Comparison of ENCODE assay signal across 15 cellular contexts in genomic region chr18:46337206-46337710, GRCh38.
DNase-seq lines count a peak whose midpoint lies in the region; ATAC-seq and TF ChIP-seq lines count a peak whose summit lies in the region.
"Had no signal": no experiment of that assay in that cellular context is flagged by ENCODE, and none has a peak within 500 bp of the region (broad histone marks: within the 10 kb centered on the region; RNA-seq: fewer than 3 reads in every experiment).

No MANE protein-coding gene starts in this region.

- H3K9me3 ChIP-seq in right atrium auricular region (no peaks in the 10 kb centered on the region), PC-3 (ENCODE audit: low read length) (no peaks in the 10 kb centered on the region), thyroid gland (no peaks in the 10 kb centered on the region), trophoblast cell (ENCODE audit: insufficient read depth, low read depth, low read length) (peaks cover 5% of the 10 kb centered on the region)
- H3K9me3 ChIP-seq: Caco-2, mucosa of descending colon, Peyer's patch, tibial artery had no signal

- no peak overlapping the region for H3K27ac Mint-ChIP-seq in activated T-helper 1 cell treated with anti-CD3 and anti-CD28 coated beads, Interleukin-12 subunit alpha, Interleukin-12 subunit beta, Interleukin-2, Interleukin-4 antibody, amounts not matched to agents 30 ng/mL and 10 ng/mL and 1 ng/mL, durations not matched to agents 14 hours and 24 hours and 36 hours
- H3K27ac Mint-ChIP-seq: activated CD4-positive, alpha-beta T cell treated with anti-CD3 and anti-CD28 coated beads for 36 hours had no signal

- H2BK5ac ChIP-seq in mesendoderm (ENCODE audit: low read length), result no peak overlapping the region
- no peak overlapping the region for H2BK5ac ChIP-seq in trophoblast cell (ENCODE audit: low read depth, low read length, poor library complexity)

- peaks cover 4% of the 10 kb centered on the region; the same call in 1 of the 2 replicates for H4K20me1 ChIP-seq in PC-3 (ENCODE audit: low read length)

- H3K79me2 ChIP-seq in PC-3 (ENCODE audit: low read length) (peaks cover 65% of the 10 kb centered on the region), mesendoderm (ENCODE audit: control insufficient read depth, insufficient read depth, low read length) (peaks cover 2% of the 10 kb centered on the region), trophoblast cell (ENCODE audit: control insufficient read depth, insufficient read depth, low read length, poor library complexity) (no peaks in the 10 kb centered on the region)

- peaks cover 1% of the 10 kb centered on the region for H3K36me3 Mint-ChIP-seq in activated T-helper 1 cell treated with anti-CD3 and anti-CD28 coated beads, Interleukin-12 subunit alpha, Interleukin-12 subunit beta, Interleukin-2, Interleukin-4 antibody, amounts not matched to agents 30 ng/mL and 10 ng/mL and 1 ng/mL, durations not matched to agents 14 hours and 24 hours and 36 hours (ENCODE audit: low read depth)

- H3K14ac ChIP-seq in trophoblast cell (ENCODE audit: low read length), result no peak overlapping the region

- no peak overlapping the region for H2AK5ac ChIP-seq in mesendoderm (ENCODE audit: low read length)
- no peak overlapping the region for H2AK5ac ChIP-seq in trophoblast cell (ENCODE audit: low read length)

- peak overlapping the region; percentile 17 for H3K56ac ChIP-seq in mesendoderm (ENCODE audit: low read length)

- no peak overlapping the region for H4K91ac ChIP-seq in trophoblast cell (ENCODE audit: low read depth, low read length)

- H3K23ac ChIP-seq in mesendoderm (ENCODE audit: low read length) (no peak overlapping the region), trophoblast cell (ENCODE audit: low read length) (no peak overlapping the region)

- H4K12ac ChIP-seq in trophoblast cell (ENCODE audit: low read depth, low read length), result no peak overlapping the region

- H3K18ac ChIP-seq in mesendoderm (ENCODE audit: low read length) (no peak overlapping the region), trophoblast cell (ENCODE audit: low read length) (no peak overlapping the region)

- POLR2A ChIA-PET in PC-3 (lab: Charles Lee; ENCODE audit: unreplicated experiment), result no interaction called here

- H3K27me3 ChIP-seq in right atrium auricular region (no peaks in the 10 kb centered on the region), PC-3 (ENCODE audit: low read length) (no peaks in the 10 kb centered on the region), mesendoderm (ENCODE audit: insufficient read depth, low read length, poor library complexity) (no peaks in the 10 kb centered on the region), thyroid gland (no peaks in the 10 kb centered on the region), trophoblast cell (ENCODE audit: insufficient read depth, low read length) (peaks cover 33% of the 10 kb centered on the region)
- H3K27me3 ChIP-seq: Peyer's patch had no signal

- no peaks in the 10 kb centered on the region for H3F3A ChIP-seq in PC-3 (ENCODE audit: low read length, unreplicated experiment)

- peaks cover 71% of the 10 kb centered on the region for H3K4me1 Mint-ChIP-seq in activated T-helper 1 cell treated with anti-CD3 and anti-CD28 coated beads, Interleukin-12 subunit alpha, Interleukin-12 subunit beta, Interleukin-2, Interleukin-4 antibody, amounts not matched to agents 30 ng/mL and 10 ng/mL and 1 ng/mL, durations not matched to agents 14 hours and 24 hours and 36 hours (ENCODE audit: low read depth)

- no peaks in the 10 kb centered on the region for H3K36me3 ChIP-seq in right atrium auricular region
- no peaks in the 10 kb centered on the region for H3K36me3 ChIP-seq in PC-3 (ENCODE audit: low read depth, low read length)
- no peaks in the 10 kb centered on the region for H3K36me3 ChIP-seq in mesendoderm (ENCODE audit: control insufficient read depth, insufficient read depth, low read length)
- H3K36me3 ChIP-seq in thyroid gland, result no peaks in the 10 kb centered on the region
- H3K36me3 ChIP-seq in trophoblast cell (ENCODE audit: control insufficient read depth in 1 of 2, insufficient read depth in 2 of 2, low read length in 2 of 2), result no peaks in the 10 kb centered on the region
- H3K36me3 ChIP-seq: Peyer's patch, tibial artery had no signal

- CTCF ChIA-PET in PC-3 (lab: Charles Lee), result no interaction called here

- H3K27me3 Mint-ChIP-seq in activated T-helper 1 cell treated with anti-CD3 and anti-CD28 coated beads, Interleukin-12 subunit alpha, Interleukin-12 subunit beta, Interleukin-2, Interleukin-4 antibody, amounts not matched to agents 30 ng/mL and 10 ng/mL and 1 ng/mL, durations not matched to agents 14 hours and 24 hours and 36 hours (ENCODE audit: insufficient read depth), result peaks cover 29% of the 10 kb centered on the region

- H2BK120ac ChIP-seq in mesendoderm (ENCODE audit: low read depth, low read length), result no peak overlapping the region
- no peak overlapping the region for H2BK120ac ChIP-seq in trophoblast cell (ENCODE audit: insufficient read depth, low read length, poor library complexity)

- no peak overlapping the region for H4K5ac ChIP-seq in mesendoderm (ENCODE audit: low read length)

- H3K4me3 ChIP-seq in right atrium auricular region (no peak overlapping the region), PC-3 (ENCODE audit: low read length) (no peak overlapping the region), mesendoderm (ENCODE audit: low read length) (no peak overlapping the region), thyroid gland (replicated peaks in 1 of 3) (no peak overlapping the region), trophoblast cell (ENCODE audit: low read depth, low read length) (no peak overlapping the region)
- H3K4me3 ChIP-seq: mucosa of descending colon, Peyer's patch, tibial artery had no signal

- H4K8ac ChIP-seq in mesendoderm (ENCODE audit: low read depth, low read length) (no peak overlapping the region), trophoblast cell (ENCODE audit: low read depth, low read length) (no peak overlapping the region)

- H2AFZ ChIP-seq in PC-3 (ENCODE audit: low read length) (no peak overlapping the region), trophoblast cell (ENCODE audit: insufficient read depth, low read length, poor library complexity) (no peak overlapping the region)

- H3K79me1 ChIP-seq in mesendoderm (ENCODE audit: low read length), result peaks cover 5% of the 10 kb centered on the region
- H3K79me1 ChIP-seq in trophoblast cell (ENCODE audit: low read length), result no peaks in the 10 kb centered on the region

- H3K4ac ChIP-seq in mesendoderm (ENCODE audit: low read depth, low read length), result no peak overlapping the region
- H3K4ac ChIP-seq in trophoblast cell (ENCODE audit: low read depth, low read length), result no peak overlapping the region

- H3K9me2 ChIP-seq in PC-3 (replicated peaks; ENCODE audit: low read length), result no peaks in the 10 kb centered on the region

- H3K4me1 ChIP-seq in right atrium auricular region, result peaks cover 0 to 41% of the 10 kb centered on the region in 2 donors
- peaks cover 18% of the 10 kb centered on the region; the same call in 1 of the 2 replicates for H3K4me1 ChIP-seq in PC-3 (ENCODE audit: insufficient read depth, low read length)
- peaks cover 5% of the 10 kb centered on the region for H3K4me1 ChIP-seq in mesendoderm (ENCODE audit: control insufficient read depth, low read depth, low read length)
- peaks cover 21 to 26% of the 10 kb centered on the region in 2 donors for H3K4me1 ChIP-seq in thyroid gland
- peaks cover 5 to 14% of the 10 kb centered on the region in 2 experiments for H3K4me1 ChIP-seq in trophoblast cell (ENCODE audit: control insufficient read depth in 1 of 2, insufficient read depth in 2 of 2, low read length in 2 of 2)
- H3K4me1 ChIP-seq: Caco-2 had no signal

- WGBS in mesendoderm (ENCODE audit: extremely low coverage, insufficient coverage, low lambda C conversion rate), result no CpG with 5 or more reads among the region's 11 CpGs
- WGBS in thyroid gland, 2 donors, result 83 to 88% methylated on average over 11 of the region's 11 CpGs
- no CpG with 5 or more reads among the region's 11 CpGs for WGBS in trophoblast cell (ENCODE audit: extremely low coverage, insufficient coverage, insufficient read length)

- peak; percentile 33 for DNase-seq in cardiac septum (ENCODE audit: low spot score)
- no peak for DNase-seq in right atrium auricular region (ENCODE audit: low spot score)
- no peak for DNase-seq in PC-3
- DNase-seq in mesendoderm, result no peak
- no peak for DNase-seq in thyroid gland
- no peak for DNase-seq in activated T-helper 1 cell treated with anti-CD3 and anti-CD28 coated beads, Interleukin-12 subunit alpha, Interleukin-12 subunit beta, Interleukin-2, Interleukin-4 antibody, amounts not matched to agents 30 ng/mL and 10 ng/mL and 1 ng/mL, durations not matched to agents 14 hours and 24 hours and 36 hours (ENCODE audit: low spot score)
- DNase-seq in trophoblast cell, result no peak
- DNase-seq: activated CD4-positive, alpha-beta T cell treated with anti-CD3 and anti-CD28 coated beads for 36 hours; activated T-cell treated with anti-CD3 and anti-CD28 coated beads, Interleukin-2, amount 50 U/mL, for 48 hours; Caco-2; GDM1; mucosa of descending colon had no signal

- H3K4me3 Mint-ChIP-seq in activated T-helper 1 cell treated with anti-CD3 and anti-CD28 coated beads, Interleukin-12 subunit alpha, Interleukin-12 subunit beta, Interleukin-2, Interleukin-4 antibody, amounts not matched to agents 30 ng/mL and 10 ng/mL and 1 ng/mL, durations not matched to agents 14 hours and 24 hours and 36 hours, result no peak overlapping the region
- H3K4me3 Mint-ChIP-seq: activated CD4-positive, alpha-beta T cell treated with anti-CD3 and anti-CD28 coated beads for 36 hours had no signal

- H3K4me2 ChIP-seq in PC-3 (ENCODE audit: low read length) (peak overlapping the region; percentile 80; the same call in 1 of the 2 replicates), mesendoderm (ENCODE audit: low read length) (no peak overlapping the region), trophoblast cell (ENCODE audit: low read length) (no peak overlapping the region)

- H2BK12ac ChIP-seq in trophoblast cell (ENCODE audit: low read length), result no peak overlapping the region

- H3K27ac ChIP-seq in right atrium auricular region (peak overlapping the region in 1 of 2 donors; percentile 47), PC-3 (ENCODE audit: low read length) (no peak overlapping the region), mesendoderm (ENCODE audit: low read depth, low read length) (no peak overlapping the region), thyroid gland (peak overlapping the region in 2 of 3 donors; percentile 3 to 88), trophoblast cell (ENCODE audit: low read depth, low read length) (no peak overlapping the region)
- H3K27ac ChIP-seq: tibial artery had no signal

- H3K9ac ChIP-seq in PC-3 (ENCODE audit: low read length), result no peak overlapping the region
- H3K9ac ChIP-seq in mesendoderm (ENCODE audit: low read length), result no peak overlapping the region
- no peak overlapping the region for H3K9ac ChIP-seq in trophoblast cell (ENCODE audit: low read length)

- no peaks in the 10 kb centered on the region for H3K9me3 Mint-ChIP-seq in activated T-helper 1 cell treated with anti-CD3 and anti-CD28 coated beads, Interleukin-12 subunit alpha, Interleukin-12 subunit beta, Interleukin-2, Interleukin-4 antibody, amounts not matched to agents 30 ng/mL and 10 ng/mL and 1 ng/mL, durations not matched to agents 14 hours and 24 hours and 36 hours

- no peak for TF ChIP-seq POLR2A in thyroid gland (IDR thresholded peaks at IDR 0.05)

- H2BK15ac ChIP-seq in mesendoderm (replicated peaks; ENCODE audit: low read depth), result no peak overlapping the region

- TF ChIP-seq CTCF in right atrium auricular region (IDR thresholded peaks at IDR 0.05), result no peak
- TF ChIP-seq CTCF in PC-3 (conservative IDR thresholded peaks at IDR 0.05; ENCODE audit: low read depth, low read length), result no peak
- no peak for TF ChIP-seq CTCF in thyroid gland (IDR thresholded peaks at IDR 0.05)

- BruUV-seq in PC-3 (replicated peaks; lab: Mats Ljungman, UMichigan), result no TSS peak

- ATAC-seq in PC-3 (no peak), HG02870 (IDR thresholded peaks at IDR 0.05; ENCODE audit: unreplicated experiment) (no peak)
- ATAC-seq: activated CD4-positive, alpha-beta T cell treated with anti-CD3 and anti-CD28 coated beads for 36 hours; mucosa of descending colon had no signal

- intact Hi-C loops in cardiac septum (cut with DNase I) (loop anchor here (5.0 to 10.0 kb wide), 3 partner anchors 48 to 148 kb away; no protein-coding TSS in a partner anchor), PC-3 (cut with micrococcal nuclease) (loop anchor here (5.0 kb wide), 1 partner anchor 55 kb away; no protein-coding TSS in a partner anchor), thyroid gland (cut with DNase I) (loop anchor here (10.0 kb wide), 1 partner anchor 88 kb away; no protein-coding TSS in a partner anchor)
- intact Hi-C loops in activated T-helper 1 cell treated with anti-CD3 and anti-CD28 coated beads, Interleukin-12 subunit alpha, Interleukin-12 subunit beta, Interleukin-2, Interleukin-4 antibody, amounts not matched to agents 30 ng/mL and 10 ng/mL and 1 ng/mL, durations not matched to agents 14 hours and 24 hours and 36 hours (cut with micrococcal nuclease), result loop anchor here (5.0 to 10.0 kb wide), 2 partner anchors 85 to 662 kb away; no protein-coding TSS in a partner anchor

Comparison
In these comparisons a context has a peak if more than half of its experiments do, and no peak if none do; other contexts are left out.
1. H3K27ac ChIP-seq: peak in thyroid gland (2 of 3); none in PC-3 (single experiment), mesendoderm (single experiment) and trophoblast cell (single experiment).